In the genomic region with DNA sequence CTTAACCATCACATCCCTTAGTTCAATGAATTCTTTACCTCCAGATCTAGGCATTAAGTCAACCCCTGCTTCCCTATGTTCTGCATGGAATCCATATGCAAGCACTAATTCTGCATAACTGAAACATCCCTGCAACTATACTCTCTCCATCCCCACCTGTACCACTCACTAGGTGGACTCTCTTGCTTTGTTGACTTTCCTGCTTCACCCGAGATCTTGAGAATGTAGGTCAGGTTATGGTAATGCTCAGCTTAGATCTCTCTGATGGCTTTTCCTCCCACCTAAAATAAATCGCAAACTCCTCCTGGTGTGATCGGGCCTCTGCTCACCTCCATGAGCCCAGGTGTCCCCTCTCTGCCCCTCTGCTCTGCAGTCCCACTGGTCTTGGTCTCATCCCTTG, we compare ENCODE assay signal across 8 cellular contexts.
"Had no signal": no experiment of that assay in that cellular context is flagged by ENCODE, and none has a peak within 500 bp of the region (broad histone marks: within the 10 kb centered on the region; RNA-seq: fewer than 3 reads in every experiment).

No MANE protein-coding gene starts in this region.

- ATAC-seq: GM23338, HepG2, K562 had no signal

- H3K27ac ChIP-seq: HL-60 had no signal

- DNase-seq: H9, HCEC 1CT, IMR-90, KG1 had no signal

- H3K4me3 ChIP-seq: GM23338, K562 had no signal
